In the genomic region with DNA sequence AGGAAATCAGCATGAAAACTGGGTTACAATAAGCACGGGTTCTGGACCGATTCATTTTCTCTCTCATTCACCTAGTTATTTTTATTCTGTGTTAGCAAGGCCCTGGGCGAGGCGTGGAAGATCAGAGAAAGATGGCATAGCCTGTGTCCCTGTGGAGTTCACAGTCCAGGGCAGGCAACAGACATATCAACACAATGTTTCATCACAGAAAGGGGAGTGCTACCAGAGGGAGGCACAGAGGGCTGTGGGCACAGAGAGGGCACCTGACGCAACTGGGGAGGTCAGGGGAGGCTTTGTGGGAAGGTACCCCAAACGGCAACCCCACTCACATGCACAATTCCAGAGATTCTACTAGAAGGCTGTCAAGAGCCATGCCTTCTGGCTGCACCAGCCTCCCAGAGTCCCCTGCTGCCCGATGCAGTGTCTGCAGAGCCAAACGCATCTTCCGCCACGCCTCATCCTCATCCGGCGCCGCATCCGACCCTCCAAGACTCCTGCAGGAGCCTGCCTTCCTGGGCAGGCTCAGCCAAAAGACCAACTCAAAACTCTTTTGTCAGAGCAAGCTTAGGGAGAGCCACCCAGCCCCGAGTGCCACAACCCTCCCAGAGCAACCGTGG, we compare ENCODE assay signal across 8 cellular contexts. TPM values are rescaled to one million over a fixed set of nuclear protein-coding genes. Genes with fewer than 3 reads are reported as not detected.
DNase-seq lines count a peak whose midpoint lies in the region; ATAC-seq and TF ChIP-seq lines count a peak whose summit lies in the region.

No MANE protein-coding gene starts in this region.

- peak overlapping the region; percentile 82 for H3K4me2 ChIP-seq in OCI-LY7 (ENCODE audit: low read length)

- no peak for DNase-seq in CD8-positive, alpha-beta T cell
- DNase-seq in OCI-LY7 (ENCODE audit: low spot score) = no peak
- no peak for DNase-seq in stimulated activated CD4-positive, alpha-beta T cell treated with anti-CD3 and anti-CD28 coated beads, Interleukin-4, amount 100 ng/mL, for 4 hours
- DNase-seq in NCI-H2081 treated with DMSO at 0.1 percent for 48 hours (lab: John Stamatoyannopoulos, UW) = no peak

- no peaks in the 10 kb centered on the region for H4K20me1 ChIP-seq in OCI-LY7 (ENCODE audit: insufficient read depth, low read length)

- H3K27ac Mint-ChIP-seq in CD8-positive, alpha-beta T cell = peak overlapping the region; percentile 75

- H3K4me3 ChIP-seq in CD8-positive, alpha-beta T cell (ENCODE audit: low read depth, low read length) = peak overlapping the region; percentile 60
- H3K4me3 ChIP-seq in OCI-LY7 (ENCODE audit: low read depth, low read length, poor library complexity, severe bottlenecking) = peak overlapping the region; percentile 92
- peak overlapping the region; percentile 82 to 88 for H3K4me3 ChIP-seq in esophagus (ENCODE audit: low read depth in 1 of 2, low read length in 2 of 2)
- H3K4me3 ChIP-seq in neutrophil (ENCODE audit: low read depth in 1 of 2, low read length in 1 of 2) = peak overlapping the region; percentile 80 to 83

- peaks cover 20% of the 10 kb centered on the region for H3K4me1 ChIP-seq in CD8-positive, alpha-beta T cell (ENCODE audit: insufficient read depth, low read length)
- H3K4me1 ChIP-seq in OCI-LY7 (ENCODE audit: insufficient read depth, low read length, poor library complexity, severe bottlenecking) (peaks cover 15% of the 10 kb centered on the region), esophagus (ENCODE audit: control insufficient read depth in 2 of 2, insufficient read depth in 2 of 2, low read length in 1 of 2) (peaks cover 4 to 10% of the 10 kb centered on the region in 2 donors), neutrophil (ENCODE audit: control insufficient read depth in 1 of 2, insufficient read depth in 1 of 2, low read depth in 1 of 2, low read length in 1 of 2) (peaks cover 20 to 26% of the 10 kb centered on the region in 2 experiments)

- peaks cover 24% of the 10 kb centered on the region for H3K79me2 ChIP-seq in OCI-LY7 (ENCODE audit: insufficient read depth, low read depth, low read length)

- H3K36me3 Mint-ChIP-seq in CD8-positive, alpha-beta T cell = peaks cover 23% of the 10 kb centered on the region

- H3K27me3 Mint-ChIP-seq in CD8-positive, alpha-beta T cell (ENCODE audit: low read depth) = no peaks in the 10 kb centered on the region

- no peaks in the 10 kb centered on the region for H3K27me3 ChIP-seq in CD8-positive, alpha-beta T cell (ENCODE audit: insufficient read depth, low read length)
- H3K27me3 ChIP-seq in esophagus (ENCODE audit: control insufficient read depth in 1 of 2, insufficient read depth in 2 of 2, low read length in 2 of 2) (no peaks in the 10 kb centered on the region), neutrophil (no peaks in the 10 kb centered on the region)

- peak overlapping the region; percentile 81 for H3K4me3 Mint-ChIP-seq in CD8-positive, alpha-beta T cell

- H3K36me3 ChIP-seq in CD8-positive, alpha-beta T cell (ENCODE audit: insufficient read depth, low read length) = peaks cover 5% of the 10 kb centered on the region
- peaks cover 41% of the 10 kb centered on the region for H3K36me3 ChIP-seq in OCI-LY7 (ENCODE audit: insufficient read depth, low read length)
- H3K36me3 ChIP-seq in esophagus (ENCODE audit: control insufficient read depth in 2 of 2, insufficient read depth in 2 of 2, low read length in 1 of 2) = peaks cover 0 to 5% of the 10 kb centered on the region in 2 donors
- H3K36me3 ChIP-seq in neutrophil = peaks cover 12% of the 10 kb centered on the region

- no peaks in the 10 kb centered on the region for H3K9me3 ChIP-seq in CD8-positive, alpha-beta T cell (ENCODE audit: low read length)
- H3K9me3 ChIP-seq in OCI-LY7 (ENCODE audit: low read length) = no peaks in the 10 kb centered on the region
- H3K9me3 ChIP-seq in esophagus (ENCODE audit: control insufficient read depth in 2 of 2, insufficient read depth in 1 of 2, low read depth in 1 of 2, low read length in 1 of 2) = no peaks in the 10 kb centered on the region
- H3K9me3 ChIP-seq in neutrophil = no peaks in the 10 kb centered on the region

- intact Hi-C loops in CD8-positive, alpha-beta T cell (cut with DNase I, micrococcal nuclease) = loop anchor here in 1 of 2 experiments (10.0 kb wide), 1 partner anchor 512 kb away; no protein-coding TSS in a partner anchor
- intact Hi-C loops in OCI-LY7 (cut with micrococcal nuclease; ENCODE audit: unreplicated experiment) = no loop called here

- BruUV-seq in OCI-LY7 (replicated peaks; lab: Mats Ljungman, UMichigan) = no TSS peak

- ATAC-seq in CD8-positive, alpha-beta T cell = no peak
- no peak for ATAC-seq in HG03135 (IDR thresholded peaks at IDR 0.05; ENCODE audit: unreplicated experiment)
- ATAC-seq in HG03175 (IDR thresholded peaks at IDR 0.05; ENCODE audit: unreplicated experiment) = no peak

- H3K9me2 ChIP-seq in OCI-LY7 (ENCODE audit: insufficient read depth, low read length) = no peaks in the 10 kb centered on the region

- H2AFZ ChIP-seq in OCI-LY7 (ENCODE audit: low read length) = no peak overlapping the region

- H3K4me1 Mint-ChIP-seq in CD8-positive, alpha-beta T cell (ENCODE audit: low read depth) = peaks cover 45% of the 10 kb centered on the region

- no peaks in the 10 kb centered on the region for H3K9me3 Mint-ChIP-seq in CD8-positive, alpha-beta T cell

- TF ChIP-seq CTCF in CD8-positive, alpha-beta T cell (IDR thresholded peaks at IDR 0.05) = no peak
- no peak for TF ChIP-seq CTCF in OCI-LY7 (conservative IDR thresholded peaks at IDR 0.05; ENCODE audit: low read length)
- no peak for TF ChIP-seq CTCF in neutrophil (IDR thresholded peaks at IDR 0.05)

- WGBS in esophagus, 2 donors = 37 to 38% methylated on average over 16 of the region's 16 CpGs

- CTCF ChIA-PET in CD8-positive, alpha-beta T cell (lab: Charles Lee) = no interaction called here
- CTCF ChIA-PET in OCI-LY7 (lab: Charles Lee; ENCODE audit: unreplicated experiment) = interaction anchor here (0.6 to 1.0 kb wide), 3 partner anchors 50 to 244 kb away, joined by 3 to 4 read pairs (median 4); no protein-coding TSS in a partner anchor

- POLR2A ChIA-PET in CD8-positive, alpha-beta T cell (lab: Charles Lee) = no interaction called here
- POLR2A ChIA-PET in OCI-LY7 (lab: Charles Lee) = interaction anchor here (0.7 kb wide), 1 partner anchor 17 kb away, joined by 4 read pairs; no protein-coding TSS in a partner anchor

- no peak overlapping the region for H3K27ac ChIP-seq in CD8-positive, alpha-beta T cell (ENCODE audit: low read depth, low read length)
- H3K27ac ChIP-seq in OCI-LY7 (ENCODE audit: low read depth, low read length, poor library complexity, severe bottlenecking) (no peak overlapping the region), esophagus (ENCODE audit: low read depth in 2 of 2, low read length in 1 of 2) (peak overlapping the region; percentile 89 to 90), neutrophil (no peak overlapping the region)

RNA-seq across cellular contexts. Expression of gene FAM193B, which starts 1.4 kb away (rescaled TPM):
- total RNA-seq in CD8-positive, alpha-beta T cell = 100 to 1,000 TPM; 136 to 141 TPM
- total RNA-seq in OCI-LY7 (2014; rRNA removed; shearing (Covaris generic)) = 63.2 and 92.8 TPM in 2 replicates
- total RNA-seq in OCI-LY7 (2022) = 104 and 113 TPM in 2 replicates
- 100 to 1,000 TPM in 1 of 2 donors, 10 to 100 TPM in 1; 42.2 to 141 TPM for polyA plus RNA-seq in esophagus

RNA-seq across cellular contexts. Expression of gene DDX41, which starts 36.2 kb away (rescaled TPM):
- total RNA-seq in CD8-positive, alpha-beta T cell = 10 to 100 TPM; 66.8 to 71.0 TPM
- 216 and 224 TPM in 2 replicates for total RNA-seq in OCI-LY7 (2014; rRNA removed; shearing (Covaris generic))
- total RNA-seq in OCI-LY7 (2022) = 145 and 169 TPM in 2 replicates
- polyA plus RNA-seq in esophagus = 10 to 100 TPM; 57.0 to 73.8 TPM

RNA-seq across cellular contexts. Expression of gene TMED9, which starts 39.1 kb away (rescaled TPM):
- 10 to 100 TPM; 42.4 to 52.2 TPM for total RNA-seq in CD8-positive, alpha-beta T cell
- 67.6 and 89.7 TPM in 2 replicates for total RNA-seq in OCI-LY7 (2014; rRNA removed; shearing (Covaris generic))
- total RNA-seq in OCI-LY7 (2022) = 125 and 134 TPM in 2 replicates
- polyA plus RNA-seq in esophagus = 100 to 1,000 TPM in 1 of 2 donors, 10 to 100 TPM in 1; 72.8 to 146 TPM

RNA-seq across cellular contexts. Expression of gene DOK3, which starts 43.3 kb away (rescaled TPM):
- total RNA-seq in CD8-positive, alpha-beta T cell = 1 to 10 TPM; 1.1 to 1.2 TPM
- 186 and 197 TPM in 2 replicates for total RNA-seq in OCI-LY7 (2014; rRNA removed; shearing (Covaris generic))
- total RNA-seq in OCI-LY7 (2022) = 260 and 268 TPM in 2 replicates
- polyA plus RNA-seq in esophagus = 1 to 10 TPM; 2.4 to 5.1 TPM

RNA-seq across cellular contexts. Expression of gene B4GALT7, which starts 47.0 kb away (rescaled TPM):
- total RNA-seq in CD8-positive, alpha-beta T cell = 10 to 100 TPM; 33.4 to 36.6 TPM
- 19.8 and 24.9 TPM in 2 replicates for total RNA-seq in OCI-LY7 (2014; rRNA removed; shearing (Covaris generic))
- 33.7 and 38.5 TPM in 2 replicates for total RNA-seq in OCI-LY7 (2022)
- 10 to 100 TPM; 12.7 to 16.7 TPM for polyA plus RNA-seq in esophagus

Comparison
In these comparisons a context has a peak if more than half of its experiments do, and no peak if none do; other contexts are left out.
1. H3K27ac ChIP-seq: peak in esophagus (2 of 2); none in CD8-positive, alpha-beta T cell (single experiment), OCI-LY7 (single experiment) and neutrophil (single experiment).
2. Peak in every context shown above with its lines, with median percentiles within 50 percentile points of each other: H3K4me3 ChIP-seq.